In genomic region chr11:9802291-9802861, GRCh38 we compare ENCODE assay signal across 9 cellular contexts.
DNase-seq lines count a peak whose midpoint lies in the region; ATAC-seq, FAIRE-seq and TF ChIP-seq lines count a peak whose summit lies in the region.
"Had no signal": no experiment of that assay in that cellular context is flagged by ENCODE, and none has a peak within 500 bp of the region (broad histone marks: within the 10 kb centered on the region; RNA-seq: fewer than 3 reads in every experiment).

No MANE protein-coding gene starts in this region.

- H3K27me3 ChIP-seq in smooth muscle cell (ENCODE audit: low read depth) (no peaks in the 10 kb centered on the region), testis (no peaks in the 10 kb centered on the region)
- H3K27me3 ChIP-seq: dorsolateral prefrontal cortex had no signal

- no peak for TF ChIP-seq POLR2A in testis (IDR thresholded peaks at IDR 0.05)

- no peaks in the 10 kb centered on the region for H4K20me1 ChIP-seq in smooth muscle cell (ENCODE audit: low read depth)

- no peak for FAIRE-seq in GM19239 (lab: Jason Lieb, UNC)

- H2AFZ ChIP-seq in smooth muscle cell (ENCODE audit: low read depth), result no peak overlapping the region

- no peaks in the 10 kb centered on the region for H3K79me2 ChIP-seq in smooth muscle cell (ENCODE audit: low read depth)

- H3K36me3 Mint-ChIP-seq in WTC11, result peaks cover 23% of the 10 kb centered on the region
- H3K36me3 Mint-ChIP-seq in glutamatergic neuron (ENCODE audit: unreplicated experiment), result no peaks in the 10 kb centered on the region

- TF ChIP-seq CTCF in HEK293 (tag by site-specific recombination; IDR thresholded peaks at IDR 0.05) (no peak), WTC11 (IDR thresholded peaks at IDR 0.05) (no peak), glutamatergic neuron (IDR thresholded peaks at IDR 0.05; ENCODE audit: partially characterized antibody, unreplicated experiment) (no peak), smooth muscle cell (IDR thresholded peaks at IDR 0.05; ENCODE audit: borderline replicate concordance, insufficient read depth, poor library complexity, severe bottlenecking) (no peak), testis (IDR thresholded peaks at IDR 0.05) (no peak)

- H3K27ac Mint-ChIP-seq in WTC11 (peak overlapping the region; percentile 83), glutamatergic neuron (ENCODE audit: unreplicated experiment) (peak overlapping the region; percentile 16)

- DNase-seq in WTC11 (ENCODE audit: low spot score) (no peak), glutamatergic neuron (no peak), smooth muscle cell (lab: John Stamatoyannopoulos, UW; ENCODE audit: unreplicated experiment) (no peak), testis (no peak), T-helper 1 cell (no peak), GM19239 (ENCODE audit: insufficient read length, low spot score) (no peak)
- DNase-seq: dorsolateral prefrontal cortex had no signal

- intact Hi-C loops in testis (cut with DNase I; ENCODE audit: low total_unique reads), result no loop called here

- H3K9me3 Mint-ChIP-seq in WTC11, result peaks cover 4% of the 10 kb centered on the region; the same call in 1 of the 2 replicates
- H3K9me3 Mint-ChIP-seq in glutamatergic neuron (ENCODE audit: unreplicated experiment), result no peaks in the 10 kb centered on the region

- peak; percentile 48 for ATAC-seq in WTC11
- no peak for ATAC-seq in GM21825 (IDR thresholded peaks at IDR 0.05; ENCODE audit: unreplicated experiment)

- no peaks in the 10 kb centered on the region for H3K9me3 ChIP-seq in HEK293 (ENCODE audit: control insufficient read depth, insufficient read depth, low read depth, low read length)
- H3K9me3 ChIP-seq in smooth muscle cell (replicated peaks; ENCODE audit: low read depth), result no peaks in the 10 kb centered on the region
- no peaks in the 10 kb centered on the region for H3K9me3 ChIP-seq in testis

- H3K27ac ChIP-seq in HEK293 (ENCODE audit: extremely low read depth, low read depth, low read length) (0 out of 2 replicates have a peak overlapping the region, but pooled peaks have one; percentile 10), smooth muscle cell (ENCODE audit: low read depth) (peak overlapping the region; percentile 92), testis (no peak overlapping the region)

- peaks cover 0 to 6% of the 10 kb centered on the region in 2 experiments; a peak in 1 of 3 replicates for H3K36me3 ChIP-seq in HEK293 (ENCODE audit: control insufficient read depth in 2 of 2, insufficient read depth in 1 of 2, low read length in 2 of 2)
- peaks cover 4% of the 10 kb centered on the region for H3K36me3 ChIP-seq in smooth muscle cell (ENCODE audit: low read depth)
- H3K36me3 ChIP-seq in testis (ENCODE audit: low read depth, missing control alignments), result no peaks in the 10 kb centered on the region

- CTCF ChIA-PET in HEK293 (lab: Yijun Ruan, JAX) (interaction anchor here (0.6 kb wide), 2 partner anchors 207 to 299 kb away, joined by 4 to 5 read pairs; no protein-coding TSS in a partner anchor), WTC11 (lab: Charles Lee) (interaction anchor here (0.7 to 2.5 kb wide), 2 partner anchors 14 to 44 kb away, joined by 3 to 6 read pairs; no protein-coding TSS in a partner anchor)

- WGBS in smooth muscle cell (ENCODE audit: low lambda C conversion rate), result 28% methylated on average over 3 of the region's 3 CpGs
- WGBS in testis, 2 donors, result 58 to 73% methylated on average over 3 of the region's 3 CpGs

- H3K4me3 Mint-ChIP-seq in WTC11, result no peak overlapping the region
- no peak overlapping the region for H3K4me3 Mint-ChIP-seq in glutamatergic neuron (ENCODE audit: unreplicated experiment)

- H3K4me1 ChIP-seq in HEK293 (ENCODE audit: control insufficient read depth, insufficient read depth, low read length) (no peaks in the 10 kb centered on the region), smooth muscle cell (ENCODE audit: low read depth) (peaks cover 34% of the 10 kb centered on the region), testis (peaks cover 19% of the 10 kb centered on the region)

- peaks cover 37% of the 10 kb centered on the region for H3F3A ChIP-seq in smooth muscle cell (ENCODE audit: low read depth)

- H3K9ac ChIP-seq in smooth muscle cell (ENCODE audit: low read depth), result peak overlapping the region; percentile 70

- H3K4me3 ChIP-seq in HEK293 (ENCODE audit: low read depth, low read length) (no peak overlapping the region), smooth muscle cell (no peak overlapping the region), testis (no peak overlapping the region)
- H3K4me3 ChIP-seq: dorsolateral prefrontal cortex had no signal

- POLR2A ChIA-PET in HEK293 (lab: Yijun Ruan, JAX), result no interaction called here
- POLR2A ChIA-PET in WTC11 (lab: Charles Lee), result interaction anchor here (0.5 to 0.7 kb wide), 2 partner anchors 14 to 344 kb away, joined by 3 to 4 read pairs; no protein-coding TSS in a partner anchor

- no peaks in the 10 kb centered on the region for H3K27me3 Mint-ChIP-seq in WTC11 (ENCODE audit: low read depth)
- H3K27me3 Mint-ChIP-seq in glutamatergic neuron (ENCODE audit: unreplicated experiment), result no peaks in the 10 kb centered on the region

- H3K4me2 ChIP-seq in smooth muscle cell, result peak overlapping the region; percentile 76

- H3K4me1 Mint-ChIP-seq in WTC11 (peaks cover 27% of the 10 kb centered on the region), glutamatergic neuron (ENCODE audit: low read depth, unreplicated experiment) (peaks cover 5% of the 10 kb centered on the region)

TF ChIP-seq in HEK293, 187 proteins besides CTCF, POLR2A, EP300 and RAD21 (continues in another document):
- TF ChIP-seq FEZF1 (tag by site-specific recombination; IDR thresholded peaks at IDR 0.05) (peak; percentile 20; the same call in 1 of the 2 replicates), KLF10 (tag by site-specific recombination; IDR thresholded peaks at IDR 0.05) (no peak), KLF7 (tag by site-specific recombination; IDR thresholded peaks at IDR 0.05; ENCODE audit: borderline replicate concordance) (no peak), ZSCAN5A (tag by site-specific recombination; IDR thresholded peaks at IDR 0.05) (no peak), ZNF560 (tag by site-specific recombination; IDR thresholded peaks at IDR 0.05; ENCODE audit: borderline replicate concordance) (no peak), ZNF626 (tag by site-specific recombination; IDR thresholded peaks at IDR 0.05) (no peak), IKZF3 (tag by site-specific recombination; IDR thresholded peaks at IDR 0.05) (0 out of 2 replicates have a peak, but pooled peaks have one; percentile 41), WT1 (tag by site-specific recombination; IDR thresholded peaks at IDR 0.05) (no peak), ZNF549 (tag by site-specific recombination; IDR thresholded peaks at IDR 0.05) (no peak), ZNF214 (tag by site-specific recombination; IDR thresholded peaks at IDR 0.05; ENCODE audit: borderline replicate concordance) (no peak)

TF ChIP-seq in WTC11, 78 proteins besides CTCF, POLR2A, EP300 and RAD21:
- TF ChIP-seq GABPB1 (CRISPR knock-in tag; IDR thresholded peaks at IDR 0.05) (peak; percentile 80), STAT6 (CRISPR knock-in tag; conservative IDR thresholded peaks at IDR 0.05; ENCODE audit: low read depth) (no peak)

Comparison
In these comparisons a context has a peak if more than half of its experiments do, and no peak if none do; other contexts are left out.
1. H3K27ac ChIP-seq: peak in HEK293 (single experiment) and smooth muscle cell (single experiment); none in testis (0 of 2).